2 cellular contexts compared by ENCODE assay signal in the genomic region with DNA sequence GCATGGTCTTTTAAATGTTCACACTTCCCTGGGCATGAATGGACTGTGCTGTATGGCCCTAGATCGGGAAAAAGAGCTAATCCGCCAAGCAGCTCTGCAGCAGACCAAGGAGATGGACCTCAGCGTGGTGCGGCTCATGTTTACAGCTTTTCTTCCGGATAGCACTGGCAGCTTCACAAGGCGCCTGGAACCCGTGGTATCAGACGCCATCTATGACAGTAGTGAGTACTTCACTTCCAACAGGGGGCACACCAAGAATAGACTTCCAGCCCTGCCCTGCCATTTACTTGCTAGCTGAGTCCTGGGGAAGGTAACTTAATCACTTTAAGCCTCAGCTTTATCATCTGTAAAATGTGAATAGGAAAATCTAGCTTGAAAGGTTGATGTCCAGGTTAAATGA.
TF ChIP-seq lines count a peak whose summit lies in the region.

No MANE protein-coding gene starts in this region.

TF ChIP-seq in K562, 482 proteins besides CTCF, POLR2A, EP300 and RAD21:
- TF ChIP-seq ZC3H8 (IDR thresholded peaks at IDR 0.05), result no peak
- TF ChIP-seq, protein P1, sequence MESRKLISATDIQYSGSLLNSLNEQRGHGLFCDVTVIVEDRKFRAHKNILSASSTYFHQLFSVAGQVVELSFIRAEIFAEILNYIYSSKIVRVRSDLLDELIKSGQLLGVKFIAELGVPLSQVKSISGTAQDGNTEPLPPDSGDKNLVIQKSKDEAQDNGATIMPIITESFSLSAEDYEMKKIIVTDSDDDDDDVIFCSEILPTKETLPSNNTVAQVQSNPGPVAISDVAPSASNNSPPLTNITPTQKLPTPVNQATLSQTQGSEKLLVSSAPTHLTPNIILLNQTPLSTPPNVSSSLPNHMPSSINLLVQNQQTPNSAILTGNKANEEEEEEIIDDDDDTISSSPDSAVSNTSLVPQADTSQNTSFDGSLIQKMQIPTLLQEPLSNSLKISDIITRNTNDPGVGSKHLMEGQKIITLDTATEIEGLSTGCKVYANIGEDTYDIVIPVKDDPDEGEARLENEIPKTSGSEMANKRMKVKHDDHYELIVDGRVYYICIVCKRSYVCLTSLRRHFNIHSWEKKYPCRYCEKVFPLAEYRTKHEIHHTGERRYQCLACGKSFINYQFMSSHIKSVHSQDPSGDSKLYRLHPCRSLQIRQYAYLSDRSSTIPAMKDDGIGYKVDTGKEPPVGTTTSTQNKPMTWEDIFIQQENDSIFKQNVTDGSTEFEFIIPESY (CRISPR knock-in tag; IDR thresholded peaks at IDR 0.05), result peak; percentile 73; the same call in 1 of the 2 replicates

TF ChIP-seq in liver, 16 proteins besides CTCF, POLR2A, EP300 and RAD21:
- TF ChIP-seq, protein P2, sequence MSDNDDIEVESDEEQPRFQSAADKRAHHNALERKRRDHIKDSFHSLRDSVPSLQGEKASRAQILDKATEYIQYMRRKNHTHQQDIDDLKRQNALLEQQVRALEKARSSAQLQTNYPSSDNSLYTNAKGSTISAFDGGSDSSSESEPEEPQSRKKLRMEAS (IDR thresholded peaks at IDR 0.05), result no peak
- no peak for TF ChIP-seq FOXA2 (IDR thresholded peaks at IDR 0.05)
